37 cellular contexts compared by ENCODE assay signal in genomic region chr7:125833839-125834238, GRCh38.
"Had no signal": no experiment of that assay in that cellular context is flagged by ENCODE, and none has a peak within 500 bp of the region (broad histone marks: within the 10 kb centered on the region; RNA-seq: fewer than 3 reads in every experiment).

No MANE protein-coding gene starts in this region.

- FAIRE-seq: bronchial epithelial cell, colon, TTC549 had no signal

- H3K4me1 ChIP-seq: ascending aorta had no signal

- H3K4me3 ChIP-seq: ascending aorta, cardiac muscle cell had no signal

- H3K27ac ChIP-seq: ascending aorta, cardiac muscle cell, VCaP had no signal

- H3K27ac Mint-ChIP-seq: activated B cell treated with CpG ODN at 0.5 μM for 24 hours; activated CD4-positive, alpha-beta memory T cell treated with anti-CD3 and anti-CD28 coated beads for 36 hours; activated CD4-positive, alpha-beta T cell treated with anti-CD3 and anti-CD28 coated beads, Interleukin-2, amount 10 ng/mL, durations not matched to agents 24 days and 14 days; activated CD8-positive, alpha-beta T cell treated with anti-CD3 and anti-CD28 coated beads for 36 hours; activated naive CD4-positive, alpha-beta T cell treated with anti-CD3 and anti-CD28 coated beads for 36 hours; activated naive CD4-positive, alpha-beta T cell treated with anti-CD3 and anti-CD28 coated beads, Interleukin-2, amount 50 U/mL, for 24 hours; activated naive CD8-positive, alpha-beta T cell; activated naive CD8-positive, alpha-beta T cell treated with anti-CD3 and anti-CD28 coated beads, Interleukin-2, amount 10 ng/mL, durations not matched to agents 7 days and 5 days; activated naive CD8-positive, alpha-beta T cell treated with anti-CD3 and anti-CD28 coated beads, Interleukin-2, amount 50 U/mL, for 24 hours; activated T-cell treated with anti-CD3 and anti-CD28 coated beads, Interleukin-2, amount 50 U/mL, for 72 hours; activated T-helper 1 cell treated with anti-CD3 and anti-CD28 coated beads, Interleukin-12 subunit alpha, Interleukin-12 subunit beta, Interleukin-2, Interleukin-4 antibody, amounts not matched to agents 30 ng/mL and 10 ng/mL and 1 ng/mL, durations not matched to agents 14 hours and 24 hours and 36 hours; activated T-helper 17 cell treated with anti-CD3 and anti-CD28 coated beads, Interleukin-2, amount 50 U/mL, for 72 hours; brain; T-helper 1 cell treated with Interleukin-12 subunit alpha and Interleukin-12 subunit beta and Interleukin-4 antibody, amounts not matched to agents 30 μg/mL and 1 μg/mL, for 36 hours; T-helper 2 cell treated with Interferon-gamma antibody and Interleukin-4, amounts not matched to agents 5 μg/mL and 100 μg/mL, for 36 hours had no signal

- H3K4me1 Mint-ChIP-seq: activated B cell treated with CpG ODN at 0.5 μM for 24 hours; activated CD4-positive, alpha-beta T cell treated with anti-CD3 and anti-CD28 coated beads, Interleukin-2, amount 10 ng/mL, durations not matched to agents 24 days and 14 days; activated naive CD4-positive, alpha-beta T cell treated with anti-CD3 and anti-CD28 coated beads, Interleukin-2, amount 50 U/mL, for 24 hours; activated naive CD8-positive, alpha-beta T cell treated with anti-CD3 and anti-CD28 coated beads, Interleukin-2, amount 10 ng/mL, durations not matched to agents 7 days and 5 days; activated naive CD8-positive, alpha-beta T cell treated with anti-CD3 and anti-CD28 coated beads, Interleukin-2, amount 50 U/mL, for 24 hours; activated T-helper 17 cell treated with anti-CD3 and anti-CD28 coated beads, Interleukin-2, amount 50 U/mL, for 72 hours; brain had no signal

- H3K27me3 Mint-ChIP-seq: activated B cell treated with CpG ODN at 0.5 μM for 24 hours; activated CD4-positive, alpha-beta memory T cell treated with anti-CD3 and anti-CD28 coated beads for 36 hours; activated CD4-positive, alpha-beta T cell treated with anti-CD3 and anti-CD28 coated beads, Interleukin-2, amount 10 ng/mL, durations not matched to agents 24 days and 14 days; activated CD8-positive, alpha-beta T cell treated with anti-CD3 and anti-CD28 coated beads for 36 hours; activated naive CD4-positive, alpha-beta T cell treated with anti-CD3 and anti-CD28 coated beads, Interleukin-2, amount 50 U/mL, for 24 hours; activated naive CD8-positive, alpha-beta T cell; activated naive CD8-positive, alpha-beta T cell treated with anti-CD3 and anti-CD28 coated beads, Interleukin-2, amount 10 ng/mL, durations not matched to agents 7 days and 5 days; activated naive CD8-positive, alpha-beta T cell treated with anti-CD3 and anti-CD28 coated beads, Interleukin-2, amount 50 U/mL, for 24 hours; activated T-helper 17 cell treated with anti-CD3 and anti-CD28 coated beads, Interleukin-2, amount 50 U/mL, for 72 hours had no signal

- H3K36me3 Mint-ChIP-seq: activated CD4-positive, alpha-beta memory T cell treated with anti-CD3 and anti-CD28 coated beads for 36 hours; activated naive CD4-positive, alpha-beta T cell treated with anti-CD3 and anti-CD28 coated beads, Interleukin-2, amount 50 U/mL, for 24 hours; activated naive CD8-positive, alpha-beta T cell; activated naive CD8-positive, alpha-beta T cell treated with anti-CD3 and anti-CD28 coated beads, Interleukin-2, amount 10 ng/mL, durations not matched to agents 7 days and 5 days; brain had no signal

- H3K27me3 ChIP-seq: ascending aorta, cardiac muscle cell had no signal

- DNase-seq: activated B cell treated with CpG ODN at 0.5 μM for 24 hours; activated CD4-positive, alpha-beta memory T cell treated with anti-CD3 and anti-CD28 coated beads for 36 hours; activated CD4-positive, alpha-beta T cell treated with anti-CD3 and anti-CD28 coated beads for 4 hours; activated CD4-positive, alpha-beta T cell treated with anti-CD3 and anti-CD28 coated beads, Interleukin-2, amount 10 ng/mL, durations not matched to agents 24 days and 14 days; activated CD4-positive, alpha-beta T cell treated with anti-CD3 and anti-CD28 coated beads, Interleukin-2, amount 50 U/mL, for 1 hour; activated CD4-positive, alpha-beta T cell treated with anti-CD3 and anti-CD28 coated beads, Interleukin-2, amount 50 U/mL, for 4 hours; activated CD4-positive, CD25-positive, alpha-beta regulatory T cell treated with anti-CD3 and anti-CD28 coated beads, Interleukin-2, amount 50 U/mL, for 72 hours; activated CD8-positive, alpha-beta memory T cell treated with anti-CD3 and anti-CD28 coated beads, Interleukin-2, amount 50 U/mL, for 4 hours; activated CD8-positive, alpha-beta T cell treated with anti-CD3 and anti-CD28 coated beads for 36 hours; activated effector memory CD4-positive, alpha-beta T cell treated with anti-CD3 and anti-CD28 coated beads, Interleukin-2, amount 50 U/mL, for 16 hours; activated gamma-delta T cell treated with Interleukin-2 at 50 U/mL for 16 hours; activated naive CD4-positive, alpha-beta T cell; activated naive CD4-positive, alpha-beta T cell treated with anti-CD3 and anti-CD28 coated beads for 36 hours; activated naive CD8-positive, alpha-beta T cell treated with anti-CD3 and anti-CD28 coated beads, Interleukin-2, amount 10 ng/mL, durations not matched to agents 7 days and 5 days; activated naive CD8-positive, alpha-beta T cell treated with anti-CD3 and anti-CD28 coated beads, Interleukin-2, amount 50 U/mL, for 24 hours; activated T-cell treated with anti-CD3 and anti-CD28 coated beads for 4 hours; activated T-cell treated with anti-CD3 and anti-CD28 coated beads, Interleukin-2, amount 50 U/mL, for 1 hour; activated T-cell treated with anti-CD3 and anti-CD28 coated beads, Interleukin-2, amount 50 U/mL, for 4 hours; activated T-cell treated with anti-CD3 and anti-CD28 coated beads, Interleukin-2, amount 50 U/mL, for 72 hours; amygdala; anterior cingulate cortex; caudate nucleus; T-helper 2 cell; T-helper 9 cell had no signal

- H3K9me3 ChIP-seq: ascending aorta had no signal

- H3K4me3 Mint-ChIP-seq: activated B cell treated with CpG ODN at 0.5 μM for 24 hours; activated CD4-positive, alpha-beta memory T cell treated with anti-CD3 and anti-CD28 coated beads for 36 hours; activated CD4-positive, alpha-beta T cell treated with anti-CD3 and anti-CD28 coated beads, Interleukin-2, amount 10 ng/mL, durations not matched to agents 24 days and 14 days; activated CD8-positive, alpha-beta T cell treated with anti-CD3 and anti-CD28 coated beads for 36 hours; activated naive CD4-positive, alpha-beta T cell treated with anti-CD3 and anti-CD28 coated beads for 36 hours; activated naive CD4-positive, alpha-beta T cell treated with anti-CD3 and anti-CD28 coated beads, Interleukin-2, amount 50 U/mL, for 24 hours; activated naive CD8-positive, alpha-beta T cell; activated naive CD8-positive, alpha-beta T cell treated with anti-CD3 and anti-CD28 coated beads, Interleukin-2, amount 10 ng/mL, durations not matched to agents 7 days and 5 days; activated naive CD8-positive, alpha-beta T cell treated with anti-CD3 and anti-CD28 coated beads, Interleukin-2, amount 50 U/mL, for 24 hours; activated T-cell treated with anti-CD3 and anti-CD28 coated beads, Interleukin-2, amount 50 U/mL, for 4 hours; activated T-cell treated with anti-CD3 and anti-CD28 coated beads, Interleukin-2, amount 50 U/mL, for 72 hours; activated T-helper 1 cell treated with anti-CD3 and anti-CD28 coated beads, Interleukin-12 subunit alpha, Interleukin-12 subunit beta, Interleukin-2, Interleukin-4 antibody, amounts not matched to agents 30 ng/mL and 10 ng/mL and 1 ng/mL, durations not matched to agents 14 hours and 24 hours and 36 hours; activated T-helper 17 cell treated with anti-CD3 and anti-CD28 coated beads, Interleukin-2, amount 50 U/mL, for 72 hours; brain; T-helper 1 cell treated with Interleukin-12 subunit alpha and Interleukin-12 subunit beta and Interleukin-4 antibody, amounts not matched to agents 30 μg/mL and 1 μg/mL, for 36 hours; T-helper 2 cell treated with Interferon-gamma antibody and Interleukin-4, amounts not matched to agents 5 μg/mL and 100 μg/mL, for 36 hours had no signal

- H3K36me3 ChIP-seq: ascending aorta, cardiac muscle cell had no signal
